14 cellular contexts compared by ENCODE assay signal in the genomic region with DNA sequence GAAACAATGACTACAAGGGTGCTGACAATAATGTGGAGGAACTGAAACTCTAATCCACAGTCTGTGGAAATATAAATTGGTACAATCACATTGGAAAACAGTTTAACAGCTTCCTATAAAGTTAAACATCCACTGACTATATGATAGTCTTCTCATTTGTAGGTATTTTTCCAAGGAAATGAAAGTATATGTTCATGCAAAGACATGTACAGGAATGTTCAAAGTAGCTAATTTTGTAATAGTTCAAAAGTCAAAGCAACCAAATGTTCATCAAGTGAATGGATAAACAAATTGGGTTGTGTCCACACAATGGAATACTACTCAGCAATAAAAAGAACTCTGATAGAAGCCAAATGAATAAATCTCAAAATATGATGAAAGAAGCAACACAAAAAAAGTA.
DNase-seq lines count a peak whose midpoint lies in the region; ATAC-seq and TF ChIP-seq lines count a peak whose summit lies in the region.
"Had no signal": no experiment of that assay in that cellular context is flagged by ENCODE, and none has a peak within 500 bp of the region (broad histone marks: within the 10 kb centered on the region; RNA-seq: fewer than 3 reads in every experiment).

No MANE protein-coding gene starts in this region.

- no peak for DNase-seq in Caco-2
- DNase-seq in RWPE2 (ENCODE audit: low spot score), result no peak
- DNase-seq in epithelial cell of prostate (ENCODE audit: low read depth, low spot score), result no peak
- DNase-seq in osteoblast (ENCODE audit: insufficient read length, low spot score, missing footprints), result no peak
- DNase-seq in left cardiac atrium, result no peak
- no peak for DNase-seq in NOMO-1 treated with dmso at 0.1 percent for 144 hours (lab: John Stamatoyannopoulos, UW; ENCODE audit: unreplicated experiment)
- no peak for DNase-seq in HK-2 (ENCODE audit: unreplicated experiment)
- DNase-seq: C1 segment of cervical spinal cord; CD4-positive, alpha-beta T cell; DMS53 had no signal

- H3K36me3 ChIP-seq in Caco-2 (ENCODE audit: control insufficient read depth, insufficient read depth, low read length) (no peaks in the 10 kb centered on the region), RWPE2 (ENCODE audit: low read depth) (no peaks in the 10 kb centered on the region), osteoblast (ENCODE audit: insufficient read depth, low read length) (no peaks in the 10 kb centered on the region)

- intact Hi-C loops in Caco-2 (cut with micrococcal nuclease; ENCODE audit: unreplicated experiment), result no loop called here
- intact Hi-C loops in left cardiac atrium (cut with DNase I), result no loop called here

- H3K9me3 Mint-ChIP-seq in Caco-2 (ENCODE audit: unreplicated experiment), result peaks cover 16% of the 10 kb centered on the region

- H3K79me2 ChIP-seq in osteoblast (ENCODE audit: insufficient read depth, low read length), result no peaks in the 10 kb centered on the region

- H3K4me3 Mint-ChIP-seq in Caco-2 (ENCODE audit: unreplicated experiment), result no peak overlapping the region
- H3K4me3 Mint-ChIP-seq: B cell; CD4-positive, alpha-beta T cell; IgD-negative memory B cell had no signal

- no peak overlapping the region for H3K4me2 ChIP-seq in osteoblast (ENCODE audit: insufficient read depth, low read length)
- H3K4me2 ChIP-seq: KMS-11 had no signal

- H2AFZ ChIP-seq in osteoblast (ENCODE audit: low read length), result no peak overlapping the region

- peaks cover 11% of the 10 kb centered on the region for H3K4me1 Mint-ChIP-seq in Caco-2 (ENCODE audit: low read depth, unreplicated experiment)
- H3K4me1 Mint-ChIP-seq: B cell, IgD-negative memory B cell had no signal

- no TSS peak for BruUV-seq in Caco-2 (replicated peaks; lab: Mats Ljungman, UMichigan)

- ATAC-seq in RWPE2 (ENCODE audit: low read depth) (no peak), left cardiac atrium (no peak)
- ATAC-seq: GM12878 had no signal

- H3K9me3 ChIP-seq in Caco-2 (peaks cover 14% of the 10 kb centered on the region), RWPE2 (ENCODE audit: severe bottlenecking) (no peaks in the 10 kb centered on the region), osteoblast (ENCODE audit: low read depth, low read length) (no peaks in the 10 kb centered on the region)

- H3K27ac ChIP-seq in RWPE2 (ENCODE audit: poor library complexity, severe bottlenecking), result peak overlapping the region; percentile 37
- peak overlapping the region; percentile 29 for H3K27ac ChIP-seq in epithelial cell of prostate
- H3K27ac ChIP-seq in osteoblast (ENCODE audit: low read depth, low read length), result peak overlapping the region; percentile 93
- H3K27ac ChIP-seq: KMS-11 had no signal

- peaks cover 39% of the 10 kb centered on the region for H3K4me1 ChIP-seq in Caco-2
- peaks cover 51% of the 10 kb centered on the region for H3K4me1 ChIP-seq in RWPE2 (ENCODE audit: insufficient read depth, poor library complexity, severe bottlenecking)
- peaks cover 14% of the 10 kb centered on the region for H3K4me1 ChIP-seq in osteoblast (ENCODE audit: insufficient read depth, low read length)

- no peaks in the 10 kb centered on the region for H3K36me3 Mint-ChIP-seq in Caco-2 (ENCODE audit: insufficient read depth, unreplicated experiment)
- H3K36me3 Mint-ChIP-seq: IgD-negative memory B cell had no signal

- H3K4me3 ChIP-seq in Caco-2 (ENCODE audit: low read depth, low read length), result no peak overlapping the region
- H3K4me3 ChIP-seq in RWPE2 (ENCODE audit: severe bottlenecking), result no peak overlapping the region
- no peak overlapping the region for H3K4me3 ChIP-seq in osteoblast (ENCODE audit: insufficient read depth, low read length)
- H3K4me3 ChIP-seq: GM12878 had no signal

- no peaks in the 10 kb centered on the region for H3K27me3 Mint-ChIP-seq in Caco-2 (ENCODE audit: insufficient read depth, unreplicated experiment)
- H3K27me3 Mint-ChIP-seq: B cell; CD4-positive, alpha-beta T cell; IgD-negative memory B cell had no signal

- peak overlapping the region; percentile 18 for H3K27ac Mint-ChIP-seq in Caco-2 (ENCODE audit: unreplicated experiment)
- H3K27ac Mint-ChIP-seq: B cell; CD4-positive, alpha-beta T cell; IgD-negative memory B cell had no signal

- POLR2A ChIA-PET in Caco-2 (lab: Charles Lee), result no interaction called here

- CTCF ChIA-PET in Caco-2 (lab: Charles Lee), result no interaction called here

- TF ChIP-seq CTCF in Caco-2 (IDR thresholded peaks at IDR 0.05; ENCODE audit: insufficient read depth in 1 of 2, low read depth in 1 of 2, low read length in 1 of 2, severe bottlenecking in 1 of 2, unreplicated experiment in 1 of 2) (no peak), RWPE2 (IDR thresholded peaks at IDR 0.05; ENCODE audit: poor library complexity, severe bottlenecking) (no peak), osteoblast (IDR thresholded peaks at IDR 0.05; ENCODE audit: extremely low read depth, low read depth, low read length) (no peak)

- no peaks in the 10 kb centered on the region for H4K20me1 ChIP-seq in osteoblast (ENCODE audit: insufficient read depth, low read length)

- H3K27me3 ChIP-seq in Caco-2 (replicated peaks; ENCODE audit: control insufficient read depth, insufficient read depth, low read length) (no peaks in the 10 kb centered on the region), RWPE2 (ENCODE audit: insufficient read depth, poor library complexity, severe bottlenecking) (no peaks in the 10 kb centered on the region), osteoblast (ENCODE audit: insufficient read depth, low read length) (no peaks in the 10 kb centered on the region)

Comparison
In these comparisons a context has a peak if more than half of its experiments do, and no peak if none do; other contexts are left out.
1. H3K27ac ChIP-seq: peak in every context shown above with its lines; median percentile 93 in osteoblast; 37 in RWPE2; 29 in epithelial cell of prostate.